1 cellular context compared by ENCODE assay signal in the genomic region with DNA sequence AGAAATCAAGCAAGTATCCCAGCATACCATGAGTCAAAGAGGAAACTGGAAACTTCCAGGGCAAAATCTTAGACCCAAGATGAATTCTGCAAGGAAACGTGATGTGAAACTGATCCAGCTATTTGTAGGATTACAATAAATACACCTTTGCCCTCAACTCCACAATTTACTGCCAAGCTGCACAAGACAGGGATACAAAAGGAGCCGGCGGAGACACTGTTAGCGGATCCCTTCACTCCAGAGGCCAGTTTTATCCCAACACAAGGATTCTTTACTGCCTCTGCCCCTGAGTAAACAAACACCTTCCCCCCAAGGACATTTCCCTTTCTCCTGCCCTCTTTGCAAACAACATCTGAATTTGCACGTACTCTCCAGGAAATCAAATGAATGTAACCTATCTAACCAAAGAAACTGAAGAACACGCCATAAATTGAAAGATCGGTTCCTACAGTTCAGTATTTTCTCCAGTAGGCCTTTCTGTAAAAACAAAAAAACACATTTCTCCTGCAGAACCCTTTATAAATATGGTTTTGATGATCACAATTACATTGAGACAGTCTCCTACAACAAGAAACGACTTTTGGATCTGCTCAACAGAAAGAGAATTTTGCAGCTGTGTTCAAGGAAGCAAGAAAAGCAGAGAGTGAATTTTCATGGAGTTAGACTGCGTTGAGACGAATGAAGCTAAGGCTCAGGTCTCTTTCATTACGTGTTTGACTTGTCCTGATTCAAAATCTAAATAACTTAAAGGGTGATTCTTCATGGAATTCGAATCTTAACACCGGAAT.
TF ChIP-seq lines count a peak whose summit lies in the region.

No MANE protein-coding gene starts in this region.

TF ChIP-seq in HEK293, 187 proteins besides CTCF, POLR2A, EP300 and RAD21 (continued from another document and continues in another):
- TF ChIP-seq, protein P1, sequence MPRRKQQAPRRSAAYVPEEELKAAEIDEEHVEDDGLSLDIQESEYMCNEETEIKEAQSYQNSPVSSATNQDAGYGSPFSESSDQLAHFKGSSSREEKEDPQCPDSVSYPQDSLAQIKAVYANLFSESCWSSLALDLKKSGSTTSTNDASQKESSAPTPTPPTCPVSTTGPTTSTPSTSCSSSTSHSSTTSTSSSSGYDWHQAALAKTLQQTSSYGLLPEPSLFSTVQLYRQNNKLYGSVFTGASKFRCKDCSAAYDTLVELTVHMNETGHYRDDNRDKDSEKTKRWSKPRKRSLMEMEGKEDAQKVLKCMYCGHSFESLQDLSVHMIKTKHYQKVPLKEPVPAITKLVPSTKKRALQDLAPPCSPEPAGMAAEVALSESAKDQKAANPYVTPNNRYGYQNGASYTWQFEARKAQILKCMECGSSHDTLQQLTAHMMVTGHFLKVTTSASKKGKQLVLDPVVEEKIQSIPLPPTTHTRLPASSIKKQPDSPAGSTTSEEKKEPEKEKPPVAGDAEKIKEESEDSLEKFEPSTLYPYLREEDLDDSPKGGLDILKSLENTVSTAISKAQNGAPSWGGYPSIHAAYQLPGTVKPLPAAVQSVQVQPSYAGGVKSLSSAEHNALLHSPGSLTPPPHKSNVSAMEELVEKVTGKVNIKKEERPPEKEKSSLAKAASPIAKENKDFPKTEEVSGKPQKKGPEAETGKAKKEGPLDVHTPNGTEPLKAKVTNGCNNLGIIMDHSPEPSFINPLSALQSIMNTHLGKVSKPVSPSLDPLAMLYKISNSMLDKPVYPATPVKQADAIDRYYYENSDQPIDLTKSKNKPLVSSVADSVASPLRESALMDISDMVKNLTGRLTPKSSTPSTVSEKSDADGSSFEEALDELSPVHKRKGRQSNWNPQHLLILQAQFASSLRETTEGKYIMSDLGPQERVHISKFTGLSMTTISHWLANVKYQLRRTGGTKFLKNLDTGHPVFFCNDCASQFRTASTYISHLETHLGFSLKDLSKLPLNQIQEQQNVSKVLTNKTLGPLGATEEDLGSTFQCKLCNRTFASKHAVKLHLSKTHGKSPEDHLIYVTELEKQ (tag by site-specific recombination; IDR thresholded peaks at IDR 0.05; ENCODE audit: borderline replicate concordance): no peak
- TF ChIP-seq ZNF610 (tag by site-specific recombination; IDR thresholded peaks at IDR 0.05; ENCODE audit: borderline replicate concordance) (no peak), ZNF2 (tag by site-specific recombination; IDR thresholded peaks at IDR 0.05) (peak; percentile 99), ZBTB48 (tag by site-specific recombination; IDR thresholded peaks at IDR 0.05) (peak; percentile 56; the same call in 1 of the 2 replicates), ZNF155 (tag by site-specific recombination; IDR thresholded peaks at IDR 0.05) (no peak), OSR2 (tag by site-specific recombination; IDR thresholded peaks at IDR 0.05) (peak; percentile 35; the same call in 1 of the 2 replicates), ZNF707 (tag by site-specific recombination; IDR thresholded peaks at IDR 0.05) (no peak), ZNF658 (tag by site-specific recombination; IDR thresholded peaks at IDR 0.05) (no peak), ZBTB20 (tag by site-specific recombination; IDR thresholded peaks at IDR 0.05) (peak; percentile 30; the same call in 1 of the 2 replicates), FEZF1 (tag by site-specific recombination; IDR thresholded peaks at IDR 0.05) (peak; percentile 65), ZNF223 (tag by site-specific recombination; IDR thresholded peaks at IDR 0.05) (no peak), ZSCAN30 (tag by site-specific recombination; IDR thresholded peaks at IDR 0.05) (0 out of 2 replicates have a peak, but pooled peaks have one; percentile 15), IKZF3 (tag by site-specific recombination; IDR thresholded peaks at IDR 0.05) (peak; percentile 51; the same call in 1 of the 2 replicates), ZNF426 (tag by site-specific recombination; IDR thresholded peaks at IDR 0.05) (no peak), ZNF585B (tag by site-specific recombination; IDR thresholded peaks at IDR 0.05) (no peak), GLI2 (tag by site-specific recombination; IDR thresholded peaks at IDR 0.05; ENCODE audit: borderline replicate concordance, low read depth) (no peak), ZNF423 (tag by site-specific recombination; IDR thresholded peaks at IDR 0.05) (no peak), ZNF600 (tag by site-specific recombination; IDR thresholded peaks at IDR 0.05) (no peak), TRIM28 (IDR thresholded peaks at IDR 0.05; ENCODE audit: borderline replicate concordance, low read length) (peak; percentile 44; the same call in 1 of the 2 replicates), ZNF571 (tag by site-specific recombination; IDR thresholded peaks at IDR 0.05) (no peak), MZF1 (tag by site-specific recombination; IDR thresholded peaks at IDR 0.05; ENCODE audit: borderline replicate concordance) (0 out of 2 replicates have a peak, but pooled peaks have one; percentile 39), WT1 (tag by site-specific recombination; IDR thresholded peaks at IDR 0.05) (no peak; the same call in 1 of the 2 replicates), ZNF776 (tag by site-specific recombination; IDR thresholded peaks at IDR 0.05; ENCODE audit: borderline replicate concordance) (no peak), PRDM1 (tag by site-specific recombination; IDR thresholded peaks at IDR 0.05) (peak; percentile 78), ZNF560 (tag by site-specific recombination; IDR thresholded peaks at IDR 0.05; ENCODE audit: borderline replicate concordance) (no peak), SP3 (tag by site-specific recombination; IDR thresholded peaks at IDR 0.05) (no peak), REPIN1 (tag by site-specific recombination; IDR thresholded peaks at IDR 0.05; ENCODE audit: low read depth) (no peak), SP7 (tag by site-specific recombination; IDR thresholded peaks at IDR 0.05) (peak; percentile 76)
- TF ChIP-seq, protein P2, sequence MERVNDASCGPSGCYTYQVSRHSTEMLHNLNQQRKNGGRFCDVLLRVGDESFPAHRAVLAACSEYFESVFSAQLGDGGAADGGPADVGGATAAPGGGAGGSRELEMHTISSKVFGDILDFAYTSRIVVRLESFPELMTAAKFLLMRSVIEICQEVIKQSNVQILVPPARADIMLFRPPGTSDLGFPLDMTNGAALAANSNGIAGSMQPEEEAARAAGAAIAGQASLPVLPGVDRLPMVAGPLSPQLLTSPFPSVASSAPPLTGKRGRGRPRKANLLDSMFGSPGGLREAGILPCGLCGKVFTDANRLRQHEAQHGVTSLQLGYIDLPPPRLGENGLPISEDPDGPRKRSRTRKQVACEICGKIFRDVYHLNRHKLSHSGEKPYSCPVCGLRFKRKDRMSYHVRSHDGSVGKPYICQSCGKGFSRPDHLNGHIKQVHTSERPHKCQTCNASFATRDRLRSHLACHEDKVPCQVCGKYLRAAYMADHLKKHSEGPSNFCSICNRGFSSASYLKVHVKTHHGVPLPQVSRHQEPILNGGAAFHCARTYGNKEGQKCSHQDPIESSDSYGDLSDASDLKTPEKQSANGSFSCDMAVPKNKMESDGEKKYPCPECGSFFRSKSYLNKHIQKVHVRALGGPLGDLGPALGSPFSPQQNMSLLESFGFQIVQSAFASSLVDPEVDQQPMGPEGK (tag by site-specific recombination; IDR thresholded peaks at IDR 0.05): no peak
- TF ChIP-seq, protein P3, sequence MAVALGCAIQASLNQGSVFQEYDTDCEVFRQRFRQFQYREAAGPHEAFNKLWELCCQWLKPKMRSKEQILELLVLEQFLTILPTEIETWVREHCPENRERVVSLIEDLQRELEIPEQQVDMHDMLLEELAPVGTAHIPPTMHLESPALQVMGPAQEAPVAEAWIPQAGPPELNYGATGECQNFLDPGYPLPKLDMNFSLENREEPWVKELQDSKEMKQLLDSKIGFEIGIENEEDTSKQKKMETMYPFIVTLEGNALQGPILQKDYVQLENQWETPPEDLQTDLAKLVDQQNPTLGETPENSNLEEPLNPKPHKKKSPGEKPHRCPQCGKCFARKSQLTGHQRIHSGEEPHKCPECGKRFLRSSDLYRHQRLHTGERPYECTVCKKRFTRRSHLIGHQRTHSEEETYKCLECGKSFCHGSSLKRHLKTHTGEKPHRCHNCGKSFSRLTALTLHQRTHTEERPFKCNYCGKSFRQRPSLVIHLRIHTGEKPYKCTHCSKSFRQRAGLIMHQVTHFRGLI (tag by site-specific recombination; IDR thresholded peaks at IDR 0.05): no peak
- TF ChIP-seq, protein P4, sequence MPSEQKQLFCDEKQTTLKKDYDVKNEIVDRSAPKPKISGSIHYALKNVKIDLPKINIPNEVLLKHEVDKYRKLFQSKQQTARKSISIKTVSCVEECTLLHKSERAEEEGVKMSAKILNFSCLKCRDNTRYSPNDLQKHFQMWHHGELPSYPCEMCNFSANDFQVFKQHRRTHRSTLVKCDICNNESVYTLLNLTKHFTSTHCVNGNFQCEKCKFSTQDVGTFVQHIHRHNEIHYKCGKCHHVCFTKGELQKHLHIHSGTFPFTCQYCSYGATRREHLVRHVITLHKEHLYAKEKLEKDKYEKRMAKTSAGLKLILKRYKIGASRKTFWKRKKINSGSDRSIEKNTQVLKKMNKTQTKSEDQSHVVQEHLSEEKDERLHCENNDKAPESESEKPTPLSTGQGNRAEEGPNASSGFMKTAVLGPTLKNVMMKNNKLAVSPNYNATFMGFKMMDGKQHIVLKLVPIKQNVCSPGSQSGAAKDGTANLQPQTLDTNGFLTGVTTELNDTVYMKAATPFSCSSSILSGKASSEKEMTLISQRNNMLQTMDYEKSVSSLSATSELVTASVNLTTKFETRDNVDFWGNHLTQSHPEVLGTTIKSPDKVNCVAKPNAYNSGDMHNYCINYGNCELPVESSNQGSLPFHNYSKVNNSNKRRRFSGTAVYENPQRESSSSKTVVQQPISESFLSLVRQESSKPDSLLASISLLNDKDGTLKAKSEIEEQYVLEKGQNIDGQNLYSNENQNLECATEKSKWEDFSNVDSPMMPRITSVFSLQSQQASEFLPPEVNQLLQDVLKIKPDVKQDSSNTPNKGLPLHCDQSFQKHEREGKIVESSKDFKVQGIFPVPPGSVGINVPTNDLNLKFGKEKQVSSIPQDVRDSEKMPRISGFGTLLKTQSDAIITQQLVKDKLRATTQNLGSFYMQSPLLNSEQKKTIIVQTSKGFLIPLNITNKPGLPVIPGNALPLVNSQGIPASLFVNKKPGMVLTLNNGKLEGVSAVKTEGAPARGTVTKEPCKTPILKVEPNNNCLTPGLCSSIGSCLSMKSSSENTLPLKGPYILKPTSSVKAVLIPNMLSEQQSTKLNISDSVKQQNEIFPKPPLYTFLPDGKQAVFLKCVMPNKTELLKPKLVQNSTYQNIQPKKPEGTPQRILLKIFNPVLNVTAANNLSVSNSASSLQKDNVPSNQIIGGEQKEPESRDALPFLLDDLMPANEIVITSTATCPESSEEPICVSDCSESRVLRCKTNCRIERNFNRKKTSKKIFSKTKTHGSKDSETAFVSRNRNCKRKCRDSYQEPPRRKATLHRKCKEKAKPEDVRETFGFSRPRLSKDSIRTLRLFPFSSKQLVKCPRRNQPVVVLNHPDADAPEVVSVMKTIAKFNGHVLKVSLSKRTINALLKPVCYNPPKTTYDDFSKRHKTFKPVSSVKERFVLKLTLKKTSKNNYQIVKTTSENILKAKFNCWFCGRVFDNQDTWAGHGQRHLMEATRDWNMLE (tag by site-specific recombination; conservative IDR thresholded peaks at IDR 0.05; ENCODE audit: low read depth): no peak
- TF ChIP-seq, protein P5, sequence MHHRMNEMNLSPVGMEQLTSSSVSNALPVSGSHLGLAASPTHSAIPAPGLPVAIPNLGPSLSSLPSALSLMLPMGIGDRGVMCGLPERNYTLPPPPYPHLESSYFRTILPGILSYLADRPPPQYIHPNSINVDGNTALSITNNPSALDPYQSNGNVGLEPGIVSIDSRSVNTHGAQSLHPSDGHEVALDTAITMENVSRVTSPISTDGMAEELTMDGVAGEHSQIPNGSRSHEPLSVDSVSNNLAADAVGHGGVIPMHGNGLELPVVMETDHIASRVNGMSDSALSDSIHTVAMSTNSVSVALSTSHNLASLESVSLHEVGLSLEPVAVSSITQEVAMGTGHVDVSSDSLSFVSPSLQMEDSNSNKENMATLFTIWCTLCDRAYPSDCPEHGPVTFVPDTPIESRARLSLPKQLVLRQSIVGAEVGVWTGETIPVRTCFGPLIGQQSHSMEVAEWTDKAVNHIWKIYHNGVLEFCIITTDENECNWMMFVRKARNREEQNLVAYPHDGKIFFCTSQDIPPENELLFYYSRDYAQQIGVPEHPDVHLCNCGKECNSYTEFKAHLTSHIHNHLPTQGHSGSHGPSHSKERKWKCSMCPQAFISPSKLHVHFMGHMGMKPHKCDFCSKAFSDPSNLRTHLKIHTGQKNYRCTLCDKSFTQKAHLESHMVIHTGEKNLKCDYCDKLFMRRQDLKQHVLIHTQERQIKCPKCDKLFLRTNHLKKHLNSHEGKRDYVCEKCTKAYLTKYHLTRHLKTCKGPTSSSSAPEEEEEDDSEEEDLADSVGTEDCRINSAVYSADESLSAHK (tag by site-specific recombination; IDR thresholded peaks at IDR 0.05): peak; percentile 96
- TF ChIP-seq, protein P6, sequence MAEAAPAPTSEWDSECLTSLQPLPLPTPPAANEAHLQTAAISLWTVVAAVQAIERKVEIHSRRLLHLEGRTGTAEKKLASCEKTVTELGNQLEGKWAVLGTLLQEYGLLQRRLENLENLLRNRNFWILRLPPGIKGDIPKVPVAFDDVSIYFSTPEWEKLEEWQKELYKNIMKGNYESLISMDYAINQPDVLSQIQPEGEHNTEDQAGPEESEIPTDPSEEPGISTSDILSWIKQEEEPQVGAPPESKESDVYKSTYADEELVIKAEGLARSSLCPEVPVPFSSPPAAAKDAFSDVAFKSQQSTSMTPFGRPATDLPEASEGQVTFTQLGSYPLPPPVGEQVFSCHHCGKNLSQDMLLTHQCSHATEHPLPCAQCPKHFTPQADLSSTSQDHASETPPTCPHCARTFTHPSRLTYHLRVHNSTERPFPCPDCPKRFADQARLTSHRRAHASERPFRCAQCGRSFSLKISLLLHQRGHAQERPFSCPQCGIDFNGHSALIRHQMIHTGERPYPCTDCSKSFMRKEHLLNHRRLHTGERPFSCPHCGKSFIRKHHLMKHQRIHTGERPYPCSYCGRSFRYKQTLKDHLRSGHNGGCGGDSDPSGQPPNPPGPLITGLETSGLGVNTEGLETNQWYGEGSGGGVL (tag by site-specific recombination; IDR thresholded peaks at IDR 0.05): peak; percentile 23; the same call in 1 of the 2 replicates
- TF ChIP-seq, protein P7, sequence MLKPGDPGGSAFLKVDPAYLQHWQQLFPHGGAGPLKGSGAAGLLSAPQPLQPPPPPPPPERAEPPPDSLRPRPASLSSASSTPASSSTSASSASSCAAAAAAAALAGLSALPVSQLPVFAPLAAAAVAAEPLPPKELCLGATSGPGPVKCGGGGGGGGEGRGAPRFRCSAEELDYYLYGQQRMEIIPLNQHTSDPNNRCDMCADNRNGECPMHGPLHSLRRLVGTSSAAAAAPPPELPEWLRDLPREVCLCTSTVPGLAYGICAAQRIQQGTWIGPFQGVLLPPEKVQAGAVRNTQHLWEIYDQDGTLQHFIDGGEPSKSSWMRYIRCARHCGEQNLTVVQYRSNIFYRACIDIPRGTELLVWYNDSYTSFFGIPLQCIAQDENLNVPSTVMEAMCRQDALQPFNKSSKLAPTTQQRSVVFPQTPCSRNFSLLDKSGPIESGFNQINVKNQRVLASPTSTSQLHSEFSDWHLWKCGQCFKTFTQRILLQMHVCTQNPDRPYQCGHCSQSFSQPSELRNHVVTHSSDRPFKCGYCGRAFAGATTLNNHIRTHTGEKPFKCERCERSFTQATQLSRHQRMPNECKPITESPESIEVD (tag by site-specific recombination; IDR thresholded peaks at IDR 0.05): peak; percentile 77; the same call in 1 of the 2 replicates
- TF ChIP-seq, protein P8, sequence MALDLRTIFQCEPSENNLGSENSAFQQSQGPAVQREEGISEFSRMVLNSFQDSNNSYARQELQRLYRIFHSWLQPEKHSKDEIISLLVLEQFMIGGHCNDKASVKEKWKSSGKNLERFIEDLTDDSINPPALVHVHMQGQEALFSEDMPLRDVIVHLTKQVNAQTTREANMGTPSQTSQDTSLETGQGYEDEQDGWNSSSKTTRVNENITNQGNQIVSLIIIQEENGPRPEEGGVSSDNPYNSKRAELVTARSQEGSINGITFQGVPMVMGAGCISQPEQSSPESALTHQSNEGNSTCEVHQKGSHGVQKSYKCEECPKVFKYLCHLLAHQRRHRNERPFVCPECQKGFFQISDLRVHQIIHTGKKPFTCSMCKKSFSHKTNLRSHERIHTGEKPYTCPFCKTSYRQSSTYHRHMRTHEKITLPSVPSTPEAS (tag by site-specific recombination; IDR thresholded peaks at IDR 0.05): no peak
